In the genomic region with DNA sequence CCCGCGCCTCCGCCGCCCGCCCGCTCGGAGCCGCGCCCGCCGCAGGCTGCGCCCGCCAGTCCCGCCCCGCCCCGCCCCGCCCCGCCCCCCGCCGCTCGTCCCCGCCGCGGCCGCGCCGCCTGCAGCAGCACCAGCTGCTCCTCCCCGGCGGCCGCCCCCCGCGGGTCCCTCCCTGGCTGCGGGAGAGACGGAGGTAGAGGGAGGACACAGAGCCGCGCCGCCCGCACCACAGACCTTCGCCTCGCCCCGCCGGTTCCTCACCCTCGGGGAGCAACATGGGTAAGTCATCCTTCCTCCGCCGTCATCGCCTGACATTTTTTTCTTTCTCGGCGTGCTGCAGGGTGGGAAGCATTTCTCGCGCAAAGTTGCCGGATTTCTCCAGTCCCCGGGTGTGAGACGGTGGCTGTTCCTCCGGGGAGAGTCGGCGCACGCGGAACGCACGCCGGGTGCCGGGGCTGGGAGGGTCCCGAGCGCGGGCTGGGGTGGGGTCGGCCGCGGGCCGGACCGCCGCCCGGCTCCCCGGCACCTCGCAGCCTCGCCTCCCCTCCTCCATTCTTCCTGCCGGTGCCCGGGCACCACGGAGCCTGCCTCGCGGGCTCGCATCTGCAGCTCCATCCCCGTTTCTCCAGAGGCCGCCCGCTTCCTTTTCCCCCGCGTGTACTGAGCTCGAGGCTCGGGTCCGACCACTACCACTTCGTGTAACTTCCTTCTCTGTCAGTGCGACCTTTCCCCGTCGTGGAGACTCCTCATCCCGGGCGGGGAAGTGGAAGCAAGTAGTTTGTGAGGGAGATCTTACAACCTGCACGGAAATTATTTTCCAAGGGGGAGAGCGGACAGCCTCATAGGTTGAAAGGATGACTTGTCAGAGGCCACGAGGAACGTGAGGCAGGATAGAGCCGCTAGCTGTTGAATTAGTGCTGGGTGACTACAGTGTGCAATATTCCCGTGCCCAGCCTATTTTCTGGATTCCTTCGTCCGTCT, we compare ENCODE assay signal across 8 cellular contexts. TPM values are rescaled to one million over a fixed set of nuclear protein-coding genes. Genes with fewer than 3 reads are reported as not detected.
DNase-seq lines count a peak whose midpoint lies in the region; ATAC-seq and TF ChIP-seq lines count a peak whose summit lies in the region.

A gene with protein sequence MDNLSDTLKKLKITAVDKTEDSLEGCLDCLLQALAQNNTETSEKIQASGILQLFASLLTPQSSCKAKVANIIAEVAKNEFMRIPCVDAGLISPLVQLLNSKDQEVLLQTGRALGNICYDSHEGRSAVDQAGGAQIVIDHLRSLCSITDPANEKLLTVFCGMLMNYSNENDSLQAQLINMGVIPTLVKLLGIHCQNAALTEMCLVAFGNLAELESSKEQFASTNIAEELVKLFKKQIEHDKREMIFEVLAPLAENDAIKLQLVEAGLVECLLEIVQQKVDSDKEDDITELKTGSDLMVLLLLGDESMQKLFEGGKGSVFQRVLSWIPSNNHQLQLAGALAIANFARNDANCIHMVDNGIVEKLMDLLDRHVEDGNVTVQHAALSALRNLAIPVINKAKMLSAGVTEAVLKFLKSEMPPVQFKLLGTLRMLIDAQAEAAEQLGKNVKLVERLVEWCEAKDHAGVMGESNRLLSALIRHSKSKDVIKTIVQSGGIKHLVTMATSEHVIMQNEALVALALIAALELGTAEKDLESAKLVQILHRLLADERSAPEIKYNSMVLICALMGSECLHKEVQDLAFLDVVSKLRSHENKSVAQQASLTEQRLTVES (plus strand): TSS at position 94 of the 981 bp plus-strand sequence. CDS start 182 bp downstream, at position 276.

- H3K36me3 Mint-ChIP-seq in endodermal cell (ENCODE audit: low read depth) = no peaks in the 10 kb centered on the region

- H2BK120ac ChIP-seq in mesenchymal stem cell (ENCODE audit: low read depth, low read length) = peak within 1 kb of the TSS; percentile 45

- peak within 1 kb of the TSS; percentile 79 for H2BK5ac ChIP-seq in mesenchymal stem cell (ENCODE audit: low read depth, low read length, poor library complexity, severe bottlenecking)

- WGBS in endodermal cell (ENCODE audit: insufficient coverage in 1 of 2, insufficient read length in 1 of 2), 2 experiments = 0 to 2% methylated on average over 8 to 103 of the region's 103 CpGs
- WGBS in mesenchymal stem cell = 1% methylated on average over 70 of the region's 103 CpGs

- H3K4me1 Mint-ChIP-seq in endodermal cell = peaks cover 25% of the 10 kb centered on the region

- H3K27ac ChIP-seq in endodermal cell (ENCODE audit: low read depth, low read length) (peak within 1 kb of the TSS; percentile 92), mesenchymal stem cell (ENCODE audit: low read length, poor library complexity, severe bottlenecking) (peak within 1 kb of the TSS; percentile 96)

- H3K27ac Mint-ChIP-seq in endodermal cell = peak within 1 kb of the TSS; percentile 98

- H3K36me3 ChIP-seq in endodermal cell (ENCODE audit: control insufficient read depth, insufficient read depth, low read length) (no peaks in the 10 kb centered on the region), mesenchymal stem cell (ENCODE audit: control insufficient read depth in 1 of 2, insufficient read depth in 2 of 2, low read depth in 1 of 2, low read length in 2 of 2) (no peaks in the 10 kb centered on the region)

- peak within 1 kb of the TSS; percentile 77 for H3K4me2 ChIP-seq in mesenchymal stem cell (ENCODE audit: low read length, poor library complexity, severe bottlenecking)

- peak within 1 kb of the TSS in 1 of 2 experiments; percentile 78 for H2BK12ac ChIP-seq in mesenchymal stem cell (ENCODE audit: low read length in 2 of 2)

- peak within 1 kb of the TSS; percentile 93 to 97 for H3K18ac ChIP-seq in mesenchymal stem cell (ENCODE audit: low read depth in 1 of 2, low read length in 2 of 2)

- H2AK5ac ChIP-seq in mesenchymal stem cell (ENCODE audit: low read length, severe bottlenecking) = no peak within 1 kb of the TSS

- H3K4me1 ChIP-seq in endodermal cell (ENCODE audit: control insufficient read depth, insufficient read depth, low read length) (no peaks in the 10 kb centered on the region), mesenchymal stem cell (ENCODE audit: control insufficient read depth, insufficient read depth, low read depth, low read length) (peaks cover 2% of the 10 kb centered on the region)

- H3K9me3 ChIP-seq in endodermal cell (ENCODE audit: control insufficient read depth, low read length) (no peaks in the 10 kb centered on the region), mesenchymal stem cell (ENCODE audit: control insufficient read depth, low read length) (no peaks in the 10 kb centered on the region)

- peak within 1 kb of the TSS; percentile 82 to 98 for H3K4ac ChIP-seq in mesenchymal stem cell (ENCODE audit: low read depth in 1 of 2, low read length in 2 of 2)

- H3K4me3 ChIP-seq in endodermal cell (ENCODE audit: low read length) = peak within 1 kb of the TSS; percentile 96
- H3K4me3 ChIP-seq in mesenchymal stem cell (ENCODE audit: insufficient read depth in 1 of 2, low read depth in 1 of 2, low read length in 2 of 2) = peak within 1 kb of the TSS; percentile 93 to 94

- peak within 1 kb of the TSS; percentile 89 for H4K8ac ChIP-seq in mesenchymal stem cell (ENCODE audit: low read length)

- H2BK15ac ChIP-seq in mesenchymal stem cell (ENCODE audit: low read depth, poor library complexity, severe bottlenecking) = peak within 1 kb of the TSS; percentile 77

- H2AFZ ChIP-seq in mesenchymal stem cell (ENCODE audit: low read depth, low read length) = peak within 1 kb of the TSS; percentile 95

- peak within 1 kb of the TSS in 1 of 2 experiments; percentile 93 for H3K14ac ChIP-seq in mesenchymal stem cell (ENCODE audit: low read length in 2 of 2)

- peak within 1 kb of the TSS; percentile 80 for H4K91ac ChIP-seq in mesenchymal stem cell (ENCODE audit: low read length)

- no peaks in the 10 kb centered on the region for H3K27me3 Mint-ChIP-seq in endodermal cell (ENCODE audit: insufficient read depth)

- H3K9me3 Mint-ChIP-seq in endodermal cell = no peaks in the 10 kb centered on the region

- peak; percentile 6 for ATAC-seq in HG02981 (IDR thresholded peaks at IDR 0.05; ENCODE audit: unreplicated experiment)

- peak within 1 kb of the TSS; percentile 93 for H3K4me3 Mint-ChIP-seq in endodermal cell

- peak; percentile 18 to 21 for DNase-seq in stimulated activated CD4-positive, alpha-beta T cell treated with anti-CD3 and anti-CD28 coated beads, Interleukin-12 subunit alpha, Interleukin-12 subunit beta, amount 100 ng/mL, for 24 hours (ENCODE audit: low read depth in 2 of 2)
- DNase-seq in stimulated activated CD4-positive, alpha-beta T cell treated with anti-CD3 and anti-CD28 coated beads, Interleukin-12 subunit alpha, Interleukin-12 subunit beta, amount 100 ng/mL, for 4 hours = no peak
- DNase-seq in NCI-H2227 (lab: John Stamatoyannopoulos, UW; ENCODE audit: unreplicated experiment) (peak; percentile 54), endodermal cell (peak; percentile 75), mesenchymal stem cell (peak; percentile 83)
- peak; percentile 31 to 48 for DNase-seq in activated CD4-positive, alpha-beta T cell treated with anti-CD3 and anti-CD28 coated beads, Interleukin-2, amount 50 U/mL, for 48 hours
- peak; percentile 1 for DNase-seq in stimulated activated CD8-positive, alpha-beta memory T cell treated with anti-CD3 and anti-CD28 coated beads, Interleukin-15, amount 100 ng/mL, for 24 hours (ENCODE audit: low read depth)

- H3K79me1 ChIP-seq in mesenchymal stem cell (replicated peaks; ENCODE audit: low read length, poor library complexity, severe bottlenecking) = peaks cover 7% of the 10 kb centered on the region

- H3K27me3 ChIP-seq in endodermal cell (ENCODE audit: control insufficient read depth, insufficient read depth, low read length, poor library complexity, severe bottlenecking) (no peaks in the 10 kb centered on the region), mesenchymal stem cell (ENCODE audit: control insufficient read depth in 1 of 2, insufficient read depth in 1 of 2, low read length in 2 of 2) (no peaks in the 10 kb centered on the region)

- no peak for TF ChIP-seq CTCF in endodermal cell (conservative IDR thresholded peaks at IDR 0.05)

- H3K9ac ChIP-seq in endodermal cell (ENCODE audit: extremely low read depth, low read length, poor library complexity, severe bottlenecking) (peak within 1 kb of the TSS; percentile 92), mesenchymal stem cell (ENCODE audit: low read length) (peak within 1 kb of the TSS; percentile 99)

- peak within 1 kb of the TSS; percentile 20 to 94 for H3K23ac ChIP-seq in mesenchymal stem cell (ENCODE audit: low read length in 2 of 2)

RNA-seq across cellular contexts. Expression of the gene that starts here (rescaled TPM):
- total RNA-seq in endodermal cell = 10 to 100 TPM; 34.0 to 37.9 TPM
- polyA plus RNA-seq in endodermal cell (2013, experiment 1 of 2) = 40.6 TPM
- polyA plus RNA-seq in endodermal cell (2013, experiment 2 of 2) = 38.8 TPM
- 28.0 TPM for polyA plus RNA-seq in mesenchymal stem cell (2013, experiment 1 of 2)
- 28.0 TPM for polyA plus RNA-seq in mesenchymal stem cell (2013, experiment 2 of 2)
